18 cellular contexts compared by ENCODE assay signal in the genomic region with DNA sequence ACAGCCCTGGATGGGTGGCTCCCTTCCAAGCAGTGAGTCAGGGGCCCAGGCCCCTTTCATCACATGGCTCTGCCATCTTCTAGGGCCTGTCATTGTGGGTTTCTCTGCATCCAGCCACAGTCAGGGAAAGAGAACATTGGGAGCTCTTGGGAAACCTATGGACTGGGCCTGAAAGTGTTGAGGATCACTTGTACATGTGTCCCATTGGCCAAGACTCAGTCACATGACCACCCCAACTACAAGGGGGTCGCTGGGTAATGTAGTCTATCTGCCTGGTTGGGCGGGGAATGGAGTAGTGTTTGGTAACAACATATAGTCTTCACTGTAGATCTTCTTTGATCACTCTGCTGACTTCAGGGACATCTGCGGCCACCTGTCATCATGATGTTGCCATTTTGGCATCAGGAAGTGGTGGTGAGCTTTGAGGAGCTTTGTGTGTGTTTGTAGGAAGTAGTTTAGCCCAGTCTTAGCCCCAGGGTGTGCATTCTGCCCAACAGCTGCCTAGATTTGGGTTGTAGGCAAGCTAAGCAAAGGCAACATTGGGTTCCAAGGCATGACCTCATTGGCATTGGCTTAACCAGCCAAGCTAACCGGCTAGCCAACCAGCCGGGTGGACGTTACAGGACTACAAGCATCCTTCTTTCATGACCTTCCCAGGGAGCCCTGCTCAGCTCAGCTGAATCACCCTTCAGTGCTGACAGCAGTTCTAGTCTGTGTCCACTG.
DNase-seq lines count a peak whose midpoint lies in the region; ATAC-seq, FAIRE-seq and TF ChIP-seq lines count a peak whose summit lies in the region.
"Had no signal": no experiment of that assay in that cellular context is flagged by ENCODE, and none has a peak within 500 bp of the region (broad histone marks: within the 10 kb centered on the region; RNA-seq: fewer than 3 reads in every experiment).

No MANE protein-coding gene starts in this region.

- no peak overlapping the region for H3K23ac ChIP-seq in H9 (ENCODE audit: insufficient read length, low read depth, low read length)
- H3K23ac ChIP-seq in H1 (ENCODE audit: insufficient read length) = no peak overlapping the region
- H3K23ac ChIP-seq in mesenchymal stem cell (ENCODE audit: low read length in 2 of 2) = no peak overlapping the region

- H3K4me3 ChIP-seq in BLaER1 (no peak overlapping the region), H1 (ENCODE audit: extremely low read depth in 1 of 4, insufficient read depth in 2 of 4, low read depth in 3 of 4, low read length in 4 of 4) (no peak overlapping the region), mesenchymal stem cell (ENCODE audit: insufficient read depth in 1 of 2, low read depth in 1 of 2, low read length in 2 of 2) (no peak overlapping the region)
- H3K4me3 ChIP-seq: gastrocnemius medialis, suprapubic skin had no signal

- WGBS in H9 (ENCODE audit: extremely low coverage, insufficient read length, low lambda C conversion rate) = no CpG with 5 or more reads among the region's 6 CpGs
- WGBS in H1 (ENCODE audit: extremely low coverage in 1 of 2, insufficient coverage in 1 of 2, insufficient read length in 1 of 2, insufficient replicate concordance in 2 of 2, low coverage in 1 of 2, low lambda C conversion rate in 2 of 2, missing lambda C conversion rate in 1 of 2), 2 experiments = 90% methylated on average over 6 of the region's 6 CpGs; no CpG with 5 or more reads in 1 of the 2 experiments
- 83% methylated on average over 6 of the region's 6 CpGs for WGBS in mesenchymal stem cell

- H3K27me3 ChIP-seq in BLaER1 = no peaks in the 10 kb centered on the region
- no peaks in the 10 kb centered on the region for H3K27me3 ChIP-seq in H9 (ENCODE audit: insufficient read depth, low read length)
- no peaks in the 10 kb centered on the region; a peak in 1 of 7 replicates for H3K27me3 ChIP-seq in H1 (replicated peaks in 1 of 4; ENCODE audit: control insufficient read depth in 3 of 4, extremely low read depth in 1 of 4, insufficient read depth in 3 of 4, low read length in 3 of 4)
- peaks cover 34 to 52% of the 10 kb centered on the region in 2 experiments for H3K27me3 ChIP-seq in mesenchymal stem cell (ENCODE audit: control insufficient read depth in 1 of 2, insufficient read depth in 1 of 2, low read length in 2 of 2)
- H3K27me3 ChIP-seq: gastrocnemius medialis, neutrophil, suprapubic skin had no signal

- POLR2A ChIA-PET in H1 (lab: Charles Lee; ENCODE audit: partially characterized antibody) = no interaction called here

- H2BK12ac ChIP-seq in H9 (ENCODE audit: insufficient read length, low read depth, low read length) = no peak overlapping the region
- no peak overlapping the region for H2BK12ac ChIP-seq in H1 (ENCODE audit: low read depth, low read length)
- H2BK12ac ChIP-seq in mesenchymal stem cell (ENCODE audit: low read length in 2 of 2) = no peak overlapping the region

- no peak overlapping the region for H3K14ac ChIP-seq in H9 (ENCODE audit: insufficient read depth, low read length)
- no peak overlapping the region for H3K14ac ChIP-seq in H1 (ENCODE audit: insufficient read length)
- H3K14ac ChIP-seq in mesenchymal stem cell (ENCODE audit: low read length in 2 of 2) = no peak overlapping the region

- H3K4me3 Mint-ChIP-seq in H9 (no peak overlapping the region), nephron progenitor cell (no peak overlapping the region)
- H3K4me3 Mint-ChIP-seq: T-helper 17 cell had no signal

- CTCF ChIA-PET in H1 (lab: Charles Lee; ENCODE audit: partially characterized antibody) = interaction anchor here (0.6 to 1.6 kb wide), 8 partner anchors 8 to 201 kb away, joined by 3 to 5 read pairs (median 4); no protein-coding TSS in a partner anchor

- no peaks in the 10 kb centered on the region for H3K79me2 ChIP-seq in H9 (ENCODE audit: insufficient read depth, low read length)
- H3K79me2 ChIP-seq in H1 (ENCODE audit: control insufficient read depth in 1 of 2, insufficient read depth in 2 of 2, low read length in 2 of 2) = no peaks in the 10 kb centered on the region

- TF ChIP-seq POLR2A in H1 (IDR thresholded peaks at IDR 0.05; ENCODE audit: control extremely low read depth in 1 of 2, low read depth in 2 of 2, low read length in 2 of 2) = no peak

- H3K27ac Mint-ChIP-seq in H9 (no peak overlapping the region), nephron progenitor cell (no peak overlapping the region)
- H3K27ac Mint-ChIP-seq: T-helper 17 cell had no signal

- no peak overlapping the region for H2BK20ac ChIP-seq in H9 (ENCODE audit: low read depth, low read length, poor library complexity, severe bottlenecking)
- H2BK20ac ChIP-seq in H1 (ENCODE audit: low read length) = no peak overlapping the region

- H4K5ac ChIP-seq in H9 (ENCODE audit: insufficient read length, low read depth, low read length) (no peak overlapping the region), H1 (ENCODE audit: insufficient read length, low read depth, low read length) (no peak overlapping the region)

- H2BK15ac ChIP-seq in H9 (ENCODE audit: low read depth, low read length) (no peak overlapping the region), H1 (ENCODE audit: low read length) (no peak overlapping the region), mesenchymal stem cell (ENCODE audit: low read depth, poor library complexity, severe bottlenecking) (no peak overlapping the region)

- no peak overlapping the region for H3K56ac ChIP-seq in H9 (ENCODE audit: insufficient read length, low read depth, low read length)
- H3K56ac ChIP-seq in H1 (replicated peaks; ENCODE audit: insufficient read length, low read depth, low read length) = no peak overlapping the region

- H2AFZ ChIP-seq in H9 (ENCODE audit: low read length) = no peak overlapping the region
- no peak overlapping the region for H2AFZ ChIP-seq in H1 (ENCODE audit: low read length)
- H2AFZ ChIP-seq in mesenchymal stem cell (ENCODE audit: low read depth, low read length) = no peak overlapping the region

- H3T11ph ChIP-seq in H9 (ENCODE audit: low read length) = no peak overlapping the region

- no peak for ATAC-seq in GM21526 (IDR thresholded peaks at IDR 0.05; ENCODE audit: low FRiP score, unreplicated experiment)
- ATAC-seq: activated CD4-positive, CD25-positive, alpha-beta regulatory T cell treated with anti-CD3 and anti-CD28 coated beads, Interleukin-2, amount 50 U/mL, for 24 hours; T-helper 17 cell had no signal

- H4K20me1 ChIP-seq in BLaER1 (0 out of 2 replicates have a peak, but pooled peaks cover 5% of the 10 kb centered on the region), H9 (ENCODE audit: control insufficient read depth, insufficient read depth, insufficient read length) (no peaks in the 10 kb centered on the region), H1 (replicated peaks in 1 of 2; ENCODE audit: control insufficient read depth in 1 of 2, insufficient read depth in 2 of 2, low read length in 2 of 2) (no peaks in the 10 kb centered on the region)

- no peak overlapping the region for H4K8ac ChIP-seq in H9 (replicated peaks; ENCODE audit: insufficient read length, low read depth, low read length)
- no peak overlapping the region for H4K8ac ChIP-seq in H1 (ENCODE audit: extremely low read depth, insufficient read depth, low read length)
- no peak overlapping the region for H4K8ac ChIP-seq in mesenchymal stem cell (ENCODE audit: low read length)

- H3K4me1 ChIP-seq in BLaER1 (peaks cover 78% of the 10 kb centered on the region), H9 (ENCODE audit: insufficient read depth, low read length) (no peaks in the 10 kb centered on the region; the same call in 1 of the 2 replicates), H1 (replicated peaks in 1 of 4; ENCODE audit: control insufficient read depth in 3 of 4, insufficient read depth in 4 of 4, low read length in 3 of 4) (peaks cover 5 to 13% (median 11%) of the 10 kb centered on the region in 4 experiments), mesenchymal stem cell (ENCODE audit: control insufficient read depth, insufficient read depth, low read depth, low read length) (no peaks in the 10 kb centered on the region)
- H3K4me1 ChIP-seq: suprapubic skin had no signal

- no peaks in the 10 kb centered on the region for H3K79me1 ChIP-seq in H9 (ENCODE audit: insufficient read depth, low read depth, low read length, poor library complexity, severe bottlenecking)
- no peaks in the 10 kb centered on the region for H3K79me1 ChIP-seq in H1 (ENCODE audit: low read depth, low read length)
- no peaks in the 10 kb centered on the region for H3K79me1 ChIP-seq in mesenchymal stem cell (replicated peaks; ENCODE audit: low read length, poor library complexity, severe bottlenecking)

- peak; percentile 64 for DNase-seq in H9
- DNase-seq in H1 (ENCODE audit: low read depth in 1 of 2, low spot score in 2 of 2) = no peak
- peak; percentile 6 for DNase-seq in mesenchymal stem cell
- no peak for DNase-seq in nephron progenitor cell
- no peak for DNase-seq in NCI-H2081 (lab: John Stamatoyannopoulos, UW)
- DNase-seq in frontal cortex (ENCODE audit: low spot score in 2 of 2) = no peak
- DNase-seq: activated gamma-delta T cell treated with Interleukin-2 at 50 U/mL for 16 hours, gastrocnemius medialis, KG1, mammary epithelial cell, T-helper 17 cell had no signal

- FAIRE-seq in H1 (lab: Jason Lieb, UNC) (peak; percentile 39), frontal cortex (lab: Jason Lieb, UNC) (no peak)
- FAIRE-seq: endometrium, GM12892 had no signal

- H3K9me3 ChIP-seq in BLaER1 (no peaks in the 10 kb centered on the region), H9 (ENCODE audit: control insufficient read depth, low read depth, low read length) (no peaks in the 10 kb centered on the region), H1 (ENCODE audit: insufficient read depth in 2 of 2, low read depth in 1 of 2, low read length in 1 of 2) (0 out of 4 replicates have a peak, but pooled peaks cover 0 to 3% of the 10 kb centered on the region in 2 experiments), mesenchymal stem cell (ENCODE audit: control insufficient read depth, low read length) (peaks cover 2% of the 10 kb centered on the region)
- H3K9me3 ChIP-seq: gastrocnemius medialis, neutrophil, suprapubic skin had no signal

- H3K27ac ChIP-seq in BLaER1 (peak overlapping the region; percentile 56; the same call in 1 of the 2 replicates), H9 (ENCODE audit: insufficient read length, low read depth, low read length) (no peak overlapping the region), H1 (ENCODE audit: low read depth, low read length) (no peak overlapping the region), mesenchymal stem cell (ENCODE audit: low read length, poor library complexity, severe bottlenecking) (no peak overlapping the region)
- H3K27ac ChIP-seq: neutrophil, suprapubic skin had no signal

- H3K4me1 Mint-ChIP-seq in H9 (peaks cover 32 to 36% of the 10 kb centered on the region in 2 experiments), nephron progenitor cell (peaks cover 25% of the 10 kb centered on the region)

- H4K91ac ChIP-seq in H9 (ENCODE audit: insufficient read length, low read depth, low read length) = no peak overlapping the region
- H4K91ac ChIP-seq in H1 (replicated peaks; ENCODE audit: insufficient read length, low read length) = no peak overlapping the region
- no peak overlapping the region for H4K91ac ChIP-seq in mesenchymal stem cell (ENCODE audit: low read length)

- no peaks in the 10 kb centered on the region for H3K23me2 ChIP-seq in H9 (ENCODE audit: insufficient read length, low read depth, low read length, poor library complexity, severe bottlenecking)
- H3K23me2 ChIP-seq in H1 (ENCODE audit: low read depth, low read length) = no peaks in the 10 kb centered on the region

- no peak overlapping the region for H3K4ac ChIP-seq in H9 (ENCODE audit: low read depth, low read length)
- no peak overlapping the region for H3K4ac ChIP-seq in H1 (replicated peaks; ENCODE audit: insufficient read length, low read depth, low read length)
- H3K4ac ChIP-seq in mesenchymal stem cell (ENCODE audit: low read depth in 1 of 2, low read length in 2 of 2) = no peak overlapping the region

- no peak overlapping the region for H2BK5ac ChIP-seq in H9 (ENCODE audit: insufficient read length, low read length)
- H2BK5ac ChIP-seq in H1 (ENCODE audit: low read depth, low read length) = no peak overlapping the region
- H2BK5ac ChIP-seq in mesenchymal stem cell (ENCODE audit: low read depth, low read length, poor library complexity, severe bottlenecking) = no peak overlapping the region

- H2BK120ac ChIP-seq in H9 (ENCODE audit: low read depth, low read length, poor library complexity, severe bottlenecking) = no peak overlapping the region
- H2BK120ac ChIP-seq in H1 (replicated peaks; ENCODE audit: low read depth, low read length) = no peak overlapping the region
- H2BK120ac ChIP-seq in mesenchymal stem cell (ENCODE audit: low read depth, low read length) = no peak overlapping the region

- no peak for TF ChIP-seq EP300 in H1 (IDR thresholded peaks at IDR 0.05; ENCODE audit: borderline replicate concordance in 1 of 2, low read depth in 2 of 2, low read length in 2 of 2)

- no peak for TF ChIP-seq RAD21 in H1 (IDR thresholded peaks at IDR 0.05 in 1 of 2, conservative IDR thresholded peaks at IDR 0.05 in 1 of 2; ENCODE audit: low read depth in 2 of 2, low read length in 2 of 2)

- H3K27me3 Mint-ChIP-seq in H9 (ENCODE audit: low read depth) (peaks cover 4% of the 10 kb centered on the region), nephron progenitor cell (ENCODE audit: low read depth, poor library complexity) (no peaks in the 10 kb centered on the region)

- TF ChIP-seq CTCF in H9 (conservative IDR thresholded peaks at IDR 0.05) (no peak), H1 (IDR thresholded peaks at IDR 0.05; ENCODE audit: control extremely low read depth in 1 of 3, insufficient read depth in 1 of 3, low read depth in 1 of 3, low read length in 3 of 3) (no peak), nephron progenitor cell (IDR thresholded peaks at IDR 0.05) (no peak)

- H2AK5ac ChIP-seq in H9 (ENCODE audit: insufficient read length, low read length) (no peak overlapping the region), H1 (ENCODE audit: low read depth, low read length) (no peak overlapping the region), mesenchymal stem cell (ENCODE audit: low read length, severe bottlenecking) (no peak overlapping the region)

- H3K18ac ChIP-seq in H9 (ENCODE audit: insufficient read length, low read depth, low read length) = no peak overlapping the region
- no peak overlapping the region for H3K18ac ChIP-seq in H1 (ENCODE audit: extremely low read depth, low read length)
- no peak overlapping the region for H3K18ac ChIP-seq in mesenchymal stem cell (ENCODE audit: low read depth in 1 of 2, low read length in 2 of 2)

- peaks cover 0 to 5% of the 10 kb centered on the region in 2 experiments; a peak in 2 of 5 replicates for H3K9me3 Mint-ChIP-seq in H9
- H3K9me3 Mint-ChIP-seq in nephron progenitor cell = peaks cover 4% of the 10 kb centered on the region

- H3K4me2 ChIP-seq in BLaER1 = peak overlapping the region; percentile 76
- no peak overlapping the region for H3K4me2 ChIP-seq in H9 (ENCODE audit: insufficient read depth, insufficient read length, low read length)
- H3K4me2 ChIP-seq in H1 (ENCODE audit: insufficient read depth in 1 of 2, low read depth in 2 of 2, low read length in 2 of 2) = no peak overlapping the region
- H3K4me2 ChIP-seq in mesenchymal stem cell (ENCODE audit: low read length, poor library complexity, severe bottlenecking) = no peak overlapping the region

- H3K9ac ChIP-seq in BLaER1 (no peak overlapping the region), H9 (ENCODE audit: extremely low read depth, insufficient read length, low read length) (no peak overlapping the region), H1 (replicated peaks in 1 of 4; ENCODE audit: extremely low read depth in 1 of 4, low read depth in 3 of 4, low read length in 3 of 4) (no peak overlapping the region), mesenchymal stem cell (ENCODE audit: low read length) (no peak overlapping the region)

- peaks cover 0 to 5% (median 2%) of the 10 kb centered on the region in 3 experiments; a peak in 2 of 7 replicates for H3K36me3 Mint-ChIP-seq in H9 (ENCODE audit: insufficient read depth in 1 of 3, low read depth in 3 of 3)
- peaks cover 77% of the 10 kb centered on the region for H3K36me3 Mint-ChIP-seq in nephron progenitor cell (ENCODE audit: low read depth)

- H3K36me3 ChIP-seq in BLaER1 (no peaks in the 10 kb centered on the region), H1 (ENCODE audit: control insufficient read depth in 2 of 4, insufficient read depth in 4 of 4, low read length in 3 of 4) (no peaks in the 10 kb centered on the region), mesenchymal stem cell (ENCODE audit: control insufficient read depth in 1 of 2, insufficient read depth in 2 of 2, low read depth in 1 of 2, low read length in 2 of 2) (no peaks in the 10 kb centered on the region)
- H3K36me3 ChIP-seq: gastrocnemius medialis, neutrophil, suprapubic skin had no signal

Comparison
In these comparisons a context has a peak if more than half of its experiments do, and no peak if none do; other contexts are left out.
1. DNase-seq: peak in H9 (single experiment) and mesenchymal stem cell (single experiment); none in H1 (0 of 2), nephron progenitor cell (single experiment), NCI-H2081 (0 of 2) and frontal cortex (0 of 2).